16 cellular contexts compared by ENCODE assay signal in genomic region chr3:142013331-142013730, GRCh38.
DNase-seq lines count a peak whose midpoint lies in the region; ATAC-seq, FAIRE-seq and TF ChIP-seq lines count a peak whose summit lies in the region.
"Had no signal": no experiment of that assay in that cellular context is flagged by ENCODE, and none has a peak within 500 bp of the region (broad histone marks: within the 10 kb centered on the region; RNA-seq: fewer than 3 reads in every experiment).

No MANE protein-coding gene starts in this region.

- no peaks in the 10 kb centered on the region for H3K27me3 Mint-ChIP-seq in type B pancreatic cell
- H3K27me3 Mint-ChIP-seq: B cell; CD4-positive, alpha-beta T cell had no signal

- no peak overlapping the region for H2AFZ ChIP-seq in K562 (ENCODE audit: low read depth, low read length)
- H2AFZ ChIP-seq: GM23338 had no signal

- H3K4me1 ChIP-seq in K562 (replicated peaks in 1 of 2; ENCODE audit: control insufficient read depth in 2 of 2, insufficient read depth in 2 of 2, low read length in 2 of 2) (peaks cover 13 to 31% of the 10 kb centered on the region in 2 experiments), gastroesophageal sphincter (peaks cover 0 to 27% (median 4%) of the 10 kb centered on the region in 3 donors), transverse colon (peaks cover 0 to 9% (median 0%) of the 10 kb centered on the region in 4 donors)

- no peak overlapping the region for H3K4me3 Mint-ChIP-seq in type B pancreatic cell
- H3K4me3 Mint-ChIP-seq: B cell; CD4-positive, alpha-beta T cell; GM23338 had no signal

- peak overlapping the region; percentile 32; the same call in 1 of the 3 replicates for H3K27ac ChIP-seq in K562 (ENCODE audit: extremely low read depth, low read depth, low read length)
- H3K27ac ChIP-seq in gastroesophageal sphincter = peak overlapping the region; percentile 21 to 51 (median 41)
- H3K27ac ChIP-seq in transverse colon = peak overlapping the region in 3 of 4 donors; percentile 27 to 45 (median 29)

- no peak overlapping the region for H3K4me3 ChIP-seq in K562
- no peak overlapping the region for H3K4me3 ChIP-seq in gastroesophageal sphincter
- no peak overlapping the region for H3K4me3 ChIP-seq in transverse colon
- H3K4me3 ChIP-seq: GM12878, GM23338 had no signal

- no peaks in the 10 kb centered on the region for H4K20me1 ChIP-seq in K562 (replicated peaks; ENCODE audit: control insufficient read depth, insufficient read depth, low read length)

- no peak for TF ChIP-seq CTCF in K562 (IDR thresholded peaks at IDR 0.05 in 2 of 3, conservative IDR thresholded peaks at IDR 0.05 in 1 of 3; ENCODE audit: insufficient read depth in 2 of 3, low read depth in 1 of 3, low read length in 3 of 3)
- no peak for TF ChIP-seq CTCF in gastroesophageal sphincter (IDR thresholded peaks at IDR 0.05)
- TF ChIP-seq CTCF in transverse colon (IDR thresholded peaks at IDR 0.05) = no peak
- TF ChIP-seq CTCF in type B pancreatic cell (conservative IDR thresholded peaks at IDR 0.05) = no peak

- TF ChIP-seq EP300 in K562 (IDR thresholded peaks at IDR 0.05; ENCODE audit: low read length) (no peak), gastroesophageal sphincter (IDR thresholded peaks at IDR 0.05) (no peak), transverse colon (IDR thresholded peaks at IDR 0.05; ENCODE audit: low read depth) (no peak)

- no peak overlapping the region for H3K27ac Mint-ChIP-seq in type B pancreatic cell
- H3K27ac Mint-ChIP-seq: B cell; CD4-positive, alpha-beta T cell; GM23338 had no signal

- H3K9ac ChIP-seq in K562 (ENCODE audit: insufficient read depth in 1 of 2, low read depth in 2 of 2, low read length in 2 of 2) = no peak overlapping the region

- ATAC-seq in K562 (no peak), gastroesophageal sphincter (peak; percentile 62)
- ATAC-seq: GM12878, GM23338 had no signal

- no peaks in the 10 kb centered on the region for H3K9me1 ChIP-seq in K562 (ENCODE audit: control insufficient read depth, insufficient read depth, low read length)

- TF ChIP-seq RAD21 in K562 (CRISPR knock-in tag; conservative IDR thresholded peaks at IDR 0.05 in 1 of 2, IDR thresholded peaks at IDR 0.05 in 1 of 2) = no peak

- WGBS in K562 (ENCODE audit: insufficient coverage, low coverage, missing lambda C conversion rate) = 58% methylated on average over 2 of the region's 2 CpGs
- WGBS in gastroesophageal sphincter (ENCODE audit: low coverage in 1 of 2), 2 donors = 8 to 19% methylated on average over 2 of the region's 2 CpGs
- 38 to 58% methylated on average over 2 of the region's 2 CpGs for WGBS in transverse colon (ENCODE audit: low coverage in 1 of 2), 2 donors

- peaks cover 1% of the 10 kb centered on the region for H3K4me1 Mint-ChIP-seq in type B pancreatic cell (ENCODE audit: unreplicated experiment)

- peaks cover 27% of the 10 kb centered on the region for H3K36me3 ChIP-seq in K562 (ENCODE audit: control insufficient read depth, insufficient read depth, low read length)
- H3K36me3 ChIP-seq in gastroesophageal sphincter = no peaks in the 10 kb centered on the region
- no peaks in the 10 kb centered on the region for H3K36me3 ChIP-seq in transverse colon

- peaks cover 11% of the 10 kb centered on the region for H3K36me3 Mint-ChIP-seq in type B pancreatic cell

- no peaks in the 10 kb centered on the region for H3K9me3 Mint-ChIP-seq in type B pancreatic cell
- H3K9me3 Mint-ChIP-seq: CD4-positive, alpha-beta T cell; GM23338 had no signal

- H3K79me2 ChIP-seq in K562 (ENCODE audit: control insufficient read depth, insufficient read depth, low read length) = peaks cover 86% of the 10 kb centered on the region

- intact Hi-C loops in K562 (cut with micrococcal nuclease) = no loop called here
- intact Hi-C loops in transverse colon (cut with DNase I; ENCODE audit: low total_unique reads) = no loop called here

- no peak for TF ChIP-seq POLR2A in K562 (conservative IDR thresholded peaks at IDR 0.05)
- TF ChIP-seq POLR2A in gastroesophageal sphincter (IDR thresholded peaks at IDR 0.05) = no peak
- TF ChIP-seq POLR2A in transverse colon (IDR thresholded peaks at IDR 0.05) = no peak

- no TSS peak for BruUV-seq in K562 (replicated peaks; lab: Mats Ljungman, UMichigan)

- CTCF ChIA-PET in K562 (lab: Yijun Ruan, JAX; ENCODE audit: low intra/inter-chr PET ratio) = no interaction called here

- H3K4me2 ChIP-seq in K562 (ENCODE audit: insufficient read depth, low read length) = no peak overlapping the region
- H3K4me2 ChIP-seq: GM23338 had no signal

- FAIRE-seq in K562 (lab: Jason Lieb, UNC) = no peak
- FAIRE-seq: GM12878 had no signal

- DNase-seq in AG20443 (ENCODE audit: low spot score) = peak; percentile 16
- no peak for DNase-seq in K562 (ENCODE audit: extremely low read depth in 1 of 4, low spot score in 3 of 4)
- no peak for DNase-seq in transverse colon
- no peak for DNase-seq in SW480 (ENCODE audit: low spot score)
- DNase-seq in type B pancreatic cell (ENCODE audit: extremely low spot score, unreplicated experiment) = no peak
- no peak for DNase-seq in OCI-M2 (lab: John Stamatoyannopoulos, UW; ENCODE audit: unreplicated experiment)
- DNase-seq: 8988T; C1 segment of cervical spinal cord; CD4-positive, alpha-beta T cell; DMS79; H7; IMR-90 had no signal

- POLR2A ChIA-PET in K562 (lab: Yijun Ruan, JAX) = interaction anchor here (1.1 to 1.7 kb wide), 3 partner anchors 9 to 15 kb away, joined by 4 to 7 read pairs (median 4); no protein-coding TSS in a partner anchor

- H3K9me3 ChIP-seq in K562 (replicated peaks; ENCODE audit: control insufficient read depth, insufficient read depth, low read depth, low read length) = no peaks in the 10 kb centered on the region
- H3K9me3 ChIP-seq in gastroesophageal sphincter = no peaks in the 10 kb centered on the region
- no peaks in the 10 kb centered on the region for H3K9me3 ChIP-seq in transverse colon

- in situ Hi-C loops in K562 (cut with MboI) = no loop called here
- in situ Hi-C loops in transverse colon (cut with MboI; ENCODE audit: low pct_ligation_motif_present in 1 of 4, low pct_unique_long_range_greater_than_20kb in 1 of 4, low sequenced_read_pairs in 3 of 4) = no loop called here

- no peaks in the 10 kb centered on the region for H3K27me3 ChIP-seq in K562 (ENCODE audit: control insufficient read depth in 2 of 2, insufficient read depth in 2 of 2, low read length in 2 of 2)
- H3K27me3 ChIP-seq in gastroesophageal sphincter = no peaks in the 10 kb centered on the region
- H3K27me3 ChIP-seq in transverse colon = no peaks in the 10 kb centered on the region

TF ChIP-seq in K562, 482 proteins besides CTCF, POLR2A, EP300 and RAD21:
- no peak for TF ChIP-seq NCOA4 (IDR thresholded peaks at IDR 0.05; ENCODE audit: partially characterized antibody)
